ENCODE assay signal across 2 cellular contexts in genomic region chr7:122073635-122074034, GRCh38.
A peak's percentile ranks its signal among the peaks of the same experiment; 100 is the strongest.
TF ChIP-seq lines count a peak whose summit lies in the region.

No MANE protein-coding gene starts in this region.

TF ChIP-seq in GM23338, 12 proteins besides CTCF, POLR2A, EP300 and RAD21:
- no peak for TF ChIP-seq REST (IDR thresholded peaks at IDR 0.05; ENCODE audit: unreplicated experiment)
- TF ChIP-seq POLR2AphosphoS5 (IDR thresholded peaks at IDR 0.05; ENCODE audit: low read depth), result peak; percentile 72; the same call in 1 of the 2 replicates

TF ChIP-seq in H1, 55 proteins besides CTCF, POLR2A, EP300 and RAD21:
- no peak for TF ChIP-seq SRF (IDR thresholded peaks at IDR 0.05; ENCODE audit: low read depth, low read length)
- peak; percentile 0 for TF ChIP-seq TAF7 (optimal IDR thresholded peaks at IDR 0.05; ENCODE audit: borderline replicate concordance, low read depth, low read length)
- no peak for TF ChIP-seq MAX (IDR thresholded peaks at IDR 0.05)
- peak; percentile 68; the same call in 1 of the 2 replicates for TF ChIP-seq ATF2 (IDR thresholded peaks at IDR 0.05; ENCODE audit: low read length)
- peak; percentile 16 for TF ChIP-seq CHD7 (IDR thresholded peaks at IDR 0.05; ENCODE audit: insufficient replicate concordance, low read length)
- TF ChIP-seq JUND (IDR thresholded peaks at IDR 0.05; ENCODE audit: low read length), result no peak
- peak; percentile 41; the same call in 1 of the 2 replicates for TF ChIP-seq POLR2AphosphoS5 (IDR thresholded peaks at IDR 0.05; ENCODE audit: low read depth, low read length)
- no peak for TF ChIP-seq EZH2 (IDR thresholded peaks at IDR 0.05; ENCODE audit: low read depth, low read length, severe bottlenecking)
- TF ChIP-seq SP4 (IDR thresholded peaks at IDR 0.05; ENCODE audit: low read length), result no peak
